1 cellular context compared by ENCODE assay signal in the genomic region with DNA sequence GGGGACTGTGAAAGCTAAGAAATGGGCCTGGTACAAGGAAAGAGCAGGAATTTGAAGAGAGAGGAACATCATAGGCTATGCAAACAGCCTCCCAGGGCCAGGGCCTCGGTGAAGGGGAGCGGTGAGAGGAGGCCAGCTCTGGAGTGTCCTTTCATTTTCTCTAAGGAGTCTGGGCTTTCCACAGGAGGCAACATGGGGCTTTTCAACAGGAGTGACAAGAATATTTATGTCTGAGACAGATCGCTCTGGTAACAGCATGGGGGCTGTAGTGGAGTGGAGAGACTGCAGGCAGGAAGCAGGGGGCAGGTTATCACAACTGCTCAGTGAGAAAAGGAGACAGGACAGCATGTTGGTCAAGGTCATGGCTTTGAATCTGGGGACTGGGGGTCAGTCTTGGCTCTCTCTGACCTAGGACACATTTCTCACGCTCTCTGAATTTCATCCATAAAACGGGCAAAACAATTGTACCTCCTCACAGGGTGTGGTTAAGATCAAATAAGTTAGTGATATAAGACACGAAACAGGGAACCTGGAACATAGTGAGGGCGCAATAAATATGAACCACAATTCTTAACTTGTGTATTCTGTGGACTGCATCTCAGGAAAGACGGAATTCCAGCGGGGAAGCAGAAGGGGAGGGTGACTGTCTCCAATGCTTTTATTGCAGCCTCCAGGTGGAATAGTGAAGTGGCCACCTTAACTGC.
TF ChIP-seq lines count a peak whose summit lies in the region.

No MANE protein-coding gene starts in this region.

TF ChIP-seq in HEK293, 187 proteins besides CTCF, POLR2A, EP300 and RAD21 (continued from another document):
- TF ChIP-seq GLIS1 (tag by site-specific recombination; IDR thresholded peaks at IDR 0.05) (peak; percentile 26), ZNF645 (tag by site-specific recombination; IDR thresholded peaks at IDR 0.05) (no peak), BCL11B (tag by site-specific recombination; IDR thresholded peaks at IDR 0.05; ENCODE audit: low read depth) (no peak), ZNF555 (tag by site-specific recombination; conservative IDR thresholded peaks at IDR 0.05) (no peak), IKZF3 (tag by site-specific recombination; IDR thresholded peaks at IDR 0.05) (no peak), ZNF280C (tag by site-specific recombination; IDR thresholded peaks at IDR 0.05) (no peak), ZNF138 (tag by site-specific recombination; IDR thresholded peaks at IDR 0.05; ENCODE audit: borderline replicate concordance) (no peak), ZNF112 (tag by site-specific recombination; IDR thresholded peaks at IDR 0.05) (no peak), MYNN (tag by site-specific recombination; IDR thresholded peaks at IDR 0.05; ENCODE audit: borderline replicate concordance) (no peak), ZSCAN23 (tag by site-specific recombination; IDR thresholded peaks at IDR 0.05) (no peak), ZBTB26 (tag by site-specific recombination; optimal IDR thresholded peaks at IDR 0.05) (no peak), ZNF558 (tag by site-specific recombination; IDR thresholded peaks at IDR 0.05) (peak; percentile 18; the same call in 1 of the 2 replicates), SP2 (tag by site-specific recombination; IDR thresholded peaks at IDR 0.05) (no peak), OVOL3 (tag by site-specific recombination; IDR thresholded peaks at IDR 0.05) (no peak), ZIC2 (tag by site-specific recombination; IDR thresholded peaks at IDR 0.05) (peak; percentile 93), SCRT2 (tag by site-specific recombination; IDR thresholded peaks at IDR 0.05) (no peak), ZNF335 (tag by site-specific recombination; conservative IDR thresholded peaks at IDR 0.05) (peak; percentile 66), ZBTB17 (tag by site-specific recombination; IDR thresholded peaks at IDR 0.05) (no peak), ZNF580 (tag by site-specific recombination; IDR thresholded peaks at IDR 0.05) (no peak), ZNF221 (tag by site-specific recombination; IDR thresholded peaks at IDR 0.05; ENCODE audit: borderline replicate concordance) (no peak), ZNF561 (tag by site-specific recombination; IDR thresholded peaks at IDR 0.05; ENCODE audit: borderline replicate concordance) (peak; percentile 65; the same call in 1 of the 2 replicates), WT1 (tag by site-specific recombination; IDR thresholded peaks at IDR 0.05) (0 out of 2 replicates have a peak, but pooled peaks have one; percentile 12), ZNF529 (tag by site-specific recombination; IDR thresholded peaks at IDR 0.05; ENCODE audit: insufficient replicate concordance) (no peak), KLF17 (tag by site-specific recombination; IDR thresholded peaks at IDR 0.05) (no peak), ZNF157 (tag by site-specific recombination; IDR thresholded peaks at IDR 0.05) (no peak), ZFHX2 (tag by site-specific recombination; conservative IDR thresholded peaks at IDR 0.05) (no peak), YY1 (tag by site-specific recombination; IDR thresholded peaks at IDR 0.05) (0 out of 2 replicates have a peak, but pooled peaks have one; percentile 18), ZNF404 (tag by site-specific recombination; IDR thresholded peaks at IDR 0.05) (no peak), ZNF10 (tag by site-specific recombination; IDR thresholded peaks at IDR 0.05) (no peak), BCL11A (tag by site-specific recombination; IDR thresholded peaks at IDR 0.05; ENCODE audit: low read depth) (no peak), GLI2 (tag by site-specific recombination; IDR thresholded peaks at IDR 0.05; ENCODE audit: borderline replicate concordance, low read depth) (no peak), ZNF664 (tag by site-specific recombination; IDR thresholded peaks at IDR 0.05) (peak; percentile 86)
- TF ChIP-seq, protein P1, sequence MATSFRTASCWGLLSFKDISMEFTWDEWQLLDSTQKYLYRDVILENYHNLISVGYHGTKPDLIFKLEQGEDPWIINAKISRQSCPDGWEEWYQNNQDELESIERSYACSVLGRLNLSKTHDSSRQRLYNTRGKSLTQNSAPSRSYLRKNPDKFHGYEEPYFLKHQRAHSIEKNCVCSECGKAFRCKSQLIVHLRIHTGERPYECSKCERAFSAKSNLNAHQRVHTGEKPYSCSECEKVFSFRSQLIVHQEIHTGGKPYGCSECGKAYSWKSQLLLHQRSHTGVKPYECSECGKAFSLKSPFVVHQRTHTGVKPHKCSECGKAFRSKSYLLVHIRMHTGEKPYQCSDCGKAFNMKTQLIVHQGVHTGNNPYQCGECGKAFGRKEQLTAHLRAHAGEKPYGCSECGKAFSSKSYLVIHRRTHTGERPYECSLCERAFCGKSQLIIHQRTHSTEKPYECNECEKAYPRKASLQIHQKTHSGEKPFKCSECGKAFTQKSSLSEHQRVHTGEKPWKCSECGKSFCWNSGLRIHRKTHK (tag by site-specific recombination; IDR thresholded peaks at IDR 0.05): no peak
- TF ChIP-seq, protein P2, sequence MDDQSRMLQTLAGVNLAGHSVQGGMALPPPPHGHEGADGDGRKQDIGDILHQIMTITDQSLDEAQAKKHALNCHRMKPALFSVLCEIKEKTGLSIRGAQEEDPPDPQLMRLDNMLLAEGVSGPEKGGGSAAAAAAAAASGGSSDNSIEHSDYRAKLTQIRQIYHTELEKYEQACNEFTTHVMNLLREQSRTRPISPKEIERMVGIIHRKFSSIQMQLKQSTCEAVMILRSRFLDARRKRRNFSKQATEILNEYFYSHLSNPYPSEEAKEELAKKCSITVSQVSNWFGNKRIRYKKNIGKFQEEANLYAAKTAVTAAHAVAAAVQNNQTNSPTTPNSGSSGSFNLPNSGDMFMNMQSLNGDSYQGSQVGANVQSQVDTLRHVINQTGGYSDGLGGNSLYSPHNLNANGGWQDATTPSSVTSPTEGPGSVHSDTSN (CRISPR knock-in tag; IDR thresholded peaks at IDR 0.05): no peak
